Comparison of ENCODE assay signal across 13 cellular contexts in the genomic region with DNA sequence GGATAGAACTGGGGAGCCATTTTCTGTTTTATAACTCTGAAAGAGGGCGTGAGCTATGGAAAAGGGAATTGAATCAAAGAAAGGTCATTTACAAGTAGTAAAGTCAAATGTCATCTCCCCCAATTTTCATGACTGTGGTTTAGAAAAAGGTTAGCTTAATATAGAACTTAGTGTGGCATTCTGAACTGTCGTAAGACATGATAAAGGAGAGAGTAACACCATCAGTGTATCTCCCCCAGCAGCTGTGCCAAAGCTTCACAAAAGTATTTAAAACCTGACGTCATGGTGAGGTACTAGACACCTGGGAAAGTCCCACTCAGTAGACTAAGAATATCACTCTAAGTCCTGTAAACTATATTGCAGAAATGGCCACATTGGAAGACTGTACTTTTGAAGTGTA. TPM values are rescaled to one million over a fixed set of nuclear protein-coding genes. Genes with fewer than 3 reads are reported as not detected.
A peak's percentile ranks its signal among the peaks of the same experiment; 100 is the strongest.
DNase-seq lines count a peak whose midpoint lies in the region; ATAC-seq and TF ChIP-seq lines count a peak whose summit lies in the region.
"Had no signal": no experiment of that assay in that cellular context is flagged by ENCODE, and none has a peak within 500 bp of the region (broad histone marks: within the 10 kb centered on the region; RNA-seq: fewer than 3 reads in every experiment).

No MANE protein-coding gene starts in this region.

- no peak overlapping the region for H3K27ac Mint-ChIP-seq in T-helper 17 cell
- no peak overlapping the region for H3K27ac Mint-ChIP-seq in osteocyte (ENCODE audit: unreplicated experiment)
- H3K27ac Mint-ChIP-seq: activated CD8-positive, alpha-beta memory T cell treated with anti-CD3 and anti-CD28 coated beads, Interleukin-2, amount 10 ng/mL, durations not matched to agents 7 days and 5 days had no signal

- ATAC-seq in GM19463 (IDR thresholded peaks at IDR 0.05; ENCODE audit: unreplicated experiment) (peak; percentile 80), HG03039 (IDR thresholded peaks at IDR 0.05; ENCODE audit: unreplicated experiment) (peak; percentile 87), T-helper 17 cell (peak; percentile 78)
- ATAC-seq: activated CD8-positive, alpha-beta memory T cell treated with anti-CD3 and anti-CD28 coated beads, Interleukin-2, amount 10 ng/mL, durations not matched to agents 7 days and 5 days had no signal

- peak; percentile 67 for DNase-seq in GM12865 (ENCODE audit: low read depth)
- DNase-seq in T-helper 17 cell, result no peak
- DNase-seq in stimulated activated CD4-positive, alpha-beta T cell treated with anti-CD3 and anti-CD28 coated beads, Interleukin-2, amount 100 ng/mL, for 48 hours, result no peak
- DNase-seq in osteocyte (ENCODE audit: extremely low spot score, unreplicated experiment), result no peak
- no peak for DNase-seq in stimulated activated CD4-positive, alpha-beta T cell treated with anti-CD3 and anti-CD28 coated beads, Interleukin-4, amount 100 ng/mL, for 24 hours
- DNase-seq in occipital lobe (lab: John Stamatoyannopoulos, UW), result no peak
- DNase-seq: activated CD8-positive, alpha-beta memory T cell treated with anti-CD3 and anti-CD28 coated beads, Interleukin-2, amount 10 ng/mL, durations not matched to agents 7 days and 5 days; central memory CD4-positive, alpha-beta T cell; SHP77 treated with DMSO at 0.1 percent for 48 hours had no signal

- H3K27me3 Mint-ChIP-seq in T-helper 17 cell (peaks cover 14% of the 10 kb centered on the region), osteocyte (ENCODE audit: unreplicated experiment) (no peaks in the 10 kb centered on the region)

- H3K4me1 Mint-ChIP-seq in T-helper 17 cell, result peaks cover 4% of the 10 kb centered on the region
- H3K4me1 Mint-ChIP-seq in osteocyte (ENCODE audit: unreplicated experiment), result peaks cover 27% of the 10 kb centered on the region

- H3K9me3 ChIP-seq in T-helper 17 cell (ENCODE audit: control insufficient read depth, low read length, poor library complexity, severe bottlenecking), result no peaks in the 10 kb centered on the region
- H3K9me3 ChIP-seq: BLaER1 treated with 17β-estradiol and CSF1 and Interleukin-3, amounts not matched to agents 10 nM and 100 nM; suprapubic skin had no signal

- no peak overlapping the region for H3K4me3 ChIP-seq in GM12865 (ENCODE audit: low read depth, low read length)
- H3K4me3 ChIP-seq: BLaER1 treated with 17β-estradiol and CSF1 and Interleukin-3, amounts not matched to agents 10 nM and 100 nM; suprapubic skin had no signal

- no peak overlapping the region for H3K4me3 Mint-ChIP-seq in T-helper 17 cell
- H3K4me3 Mint-ChIP-seq in osteocyte (ENCODE audit: unreplicated experiment), result no peak overlapping the region
- H3K4me3 Mint-ChIP-seq: activated CD8-positive, alpha-beta memory T cell treated with anti-CD3 and anti-CD28 coated beads, Interleukin-2, amount 10 ng/mL, durations not matched to agents 7 days and 5 days had no signal

- no peak for TF ChIP-seq CTCF in GM12865 (IDR thresholded peaks at IDR 0.05; ENCODE audit: insufficient read depth, low read depth, low read length, missing control alignments)
- no peak for TF ChIP-seq CTCF in osteocyte (IDR thresholded peaks at IDR 0.05)

- H3K36me3 Mint-ChIP-seq in T-helper 17 cell (ENCODE audit: low read depth), result no peaks in the 10 kb centered on the region
- no peaks in the 10 kb centered on the region for H3K36me3 Mint-ChIP-seq in osteocyte (ENCODE audit: unreplicated experiment)
- H3K36me3 Mint-ChIP-seq: activated CD8-positive, alpha-beta memory T cell treated with anti-CD3 and anti-CD28 coated beads, Interleukin-2, amount 10 ng/mL, durations not matched to agents 7 days and 5 days had no signal

- no peaks in the 10 kb centered on the region for H3K9me3 Mint-ChIP-seq in osteocyte (ENCODE audit: unreplicated experiment)

RNA-seq across cellular contexts. Expression of a gene that starts 5.8 kb away (rescaled TPM):
- 10 to 100 TPM; 11.9 to 23.9 TPM for total RNA-seq in T-helper 17 cell
- total RNA-seq in osteocyte, result 16.7 and 18.9 TPM in 2 replicates
- total RNA-seq in occipital lobe, result 12.0 TPM
